ENCODE assay signal across 14 cellular contexts in genomic region chr15:37056168-37056893, GRCh38. TPM values are rescaled to one million over a fixed set of nuclear protein-coding genes. Genes with fewer than 3 reads are reported as not detected.
DNase-seq lines count a peak whose midpoint lies in the region; ATAC-seq and TF ChIP-seq lines count a peak whose summit lies in the region.
"Had no signal": no experiment of that assay in that cellular context is flagged by ENCODE, and none has a peak within 500 bp of the region (broad histone marks: within the 10 kb centered on the region; RNA-seq: fewer than 3 reads in every experiment).

No MANE protein-coding gene starts in this region.

- POLR2A ChIA-PET in activated CD4-positive, alpha-beta T cell treated with anti-CD3 and anti-CD28 coated beads, Interleukin-2, amount 10 ng/mL, durations not matched to agents 7 days and 5 days (lab: Charles Lee) = no interaction called here

- no peak for ATAC-seq in stimulated activated naive B cell treated with anti-CD40 and anti-IgM and Interleukin-4, amounts not matched to agents 10 μg/mL and 1 μg/mL and 100 μg/mL, for 72 hours (replicated peaks)
- ATAC-seq in body of pancreas (no peak), GM19023 (IDR thresholded peaks at IDR 0.05; ENCODE audit: unreplicated experiment) (no peak)
- ATAC-seq: HepG2 had no signal

- DNase-seq in NCI-H1694 treated with DMSO at 0.1 percent for 48 hours (lab: John Stamatoyannopoulos, UW) (peak; percentile 40), coronary artery (ENCODE audit: low spot score) (no peak), islet precursor cell (peak; percentile 65), retinal pigment epithelial cell (ENCODE audit: low read depth) (peak; percentile 85), body of pancreas (no peak)
- DNase-seq in stimulated activated naive B cell treated with anti-CD40 and anti-IgM and Interleukin-4, amounts not matched to agents 10 μg/mL and 1 μg/mL and 100 μg/mL, for 72 hours = no peak
- DNase-seq in activated CD4-positive, alpha-beta T cell treated with anti-CD3 and anti-CD28 coated beads, Interleukin-2, amount 10 ng/mL, durations not matched to agents 7 days and 5 days = no peak
- DNase-seq: activated CD4-positive, alpha-beta T cell treated with anti-CD3 and anti-CD28 coated beads, Interleukin-2, amount 50 U/mL, for 1 hour; stimulated activated CD4-positive, alpha-beta T cell treated with anti-CD3 and anti-CD28 coated beads, Interleukin-2, amount 100 ng/mL, for 48 hours had no signal

- H3K36me3 Mint-ChIP-seq in stimulated activated naive B cell treated with anti-CD40 and anti-IgM and Interleukin-4, amounts not matched to agents 10 μg/mL and 1 μg/mL and 100 μg/mL, for 72 hours = no peaks in the 10 kb centered on the region
- H3K36me3 Mint-ChIP-seq in activated CD4-positive, alpha-beta T cell treated with anti-CD3 and anti-CD28 coated beads, Interleukin-2, amount 10 ng/mL, durations not matched to agents 7 days and 5 days (ENCODE audit: low read depth) = no peaks in the 10 kb centered on the region
- H3K36me3 Mint-ChIP-seq: CD14-positive monocyte had no signal

- no peak overlapping the region for H3K4me3 Mint-ChIP-seq in stimulated activated naive B cell treated with anti-CD40 and anti-IgM and Interleukin-4, amounts not matched to agents 10 μg/mL and 1 μg/mL and 100 μg/mL, for 72 hours
- H3K4me3 Mint-ChIP-seq in activated CD4-positive, alpha-beta T cell treated with anti-CD3 and anti-CD28 coated beads, Interleukin-2, amount 10 ng/mL, durations not matched to agents 7 days and 5 days = no peak overlapping the region
- H3K4me3 Mint-ChIP-seq: CD14-positive monocyte had no signal

- H3K4me1 Mint-ChIP-seq in stimulated activated naive B cell treated with anti-CD40 and anti-IgM and Interleukin-4, amounts not matched to agents 10 μg/mL and 1 μg/mL and 100 μg/mL, for 72 hours = no peaks in the 10 kb centered on the region
- no peaks in the 10 kb centered on the region for H3K4me1 Mint-ChIP-seq in activated CD4-positive, alpha-beta T cell treated with anti-CD3 and anti-CD28 coated beads, Interleukin-2, amount 10 ng/mL, durations not matched to agents 7 days and 5 days
- H3K4me1 Mint-ChIP-seq: CD14-positive monocyte had no signal

- CTCF ChIA-PET in activated CD4-positive, alpha-beta T cell treated with anti-CD3 and anti-CD28 coated beads, Interleukin-2, amount 10 ng/mL, durations not matched to agents 7 days and 5 days (lab: Charles Lee) = no interaction called here

- no peaks in the 10 kb centered on the region for H3K27me3 ChIP-seq in body of pancreas
- H3K27me3 ChIP-seq: SJSA1, suprapubic skin had no signal

- H3K9me3 ChIP-seq in body of pancreas = no peaks in the 10 kb centered on the region
- H3K9me3 ChIP-seq: SJSA1, suprapubic skin had no signal

- no peak for TF ChIP-seq POLR2A in body of pancreas (IDR thresholded peaks at IDR 0.05)

- intact Hi-C loops in body of pancreas (cut with DNase I) = no loop called here

- H3K36me3 ChIP-seq in body of pancreas (replicated peaks in 1 of 2; ENCODE audit: insufficient read depth in 1 of 2, low read depth in 2 of 2) = no peaks in the 10 kb centered on the region
- H3K36me3 ChIP-seq: SJSA1, suprapubic skin had no signal

- no peak overlapping the region for H3K27ac Mint-ChIP-seq in stimulated activated naive B cell treated with anti-CD40 and anti-IgM and Interleukin-4, amounts not matched to agents 10 μg/mL and 1 μg/mL and 100 μg/mL, for 72 hours
- no peak overlapping the region for H3K27ac Mint-ChIP-seq in activated CD4-positive, alpha-beta T cell treated with anti-CD3 and anti-CD28 coated beads, Interleukin-2, amount 10 ng/mL, durations not matched to agents 7 days and 5 days
- H3K27ac Mint-ChIP-seq: CD14-positive monocyte had no signal

- peak overlapping the region; percentile 16 for H3K4me3 ChIP-seq in coronary artery
- H3K4me3 ChIP-seq in retinal pigment epithelial cell (ENCODE audit: low read length) = peak overlapping the region; percentile 5
- no peak overlapping the region for H3K4me3 ChIP-seq in body of pancreas
- H3K4me3 ChIP-seq: SJSA1, suprapubic skin had no signal

- no peaks in the 10 kb centered on the region for H3K27me3 Mint-ChIP-seq in stimulated activated naive B cell treated with anti-CD40 and anti-IgM and Interleukin-4, amounts not matched to agents 10 μg/mL and 1 μg/mL and 100 μg/mL, for 72 hours
- H3K27me3 Mint-ChIP-seq in activated CD4-positive, alpha-beta T cell treated with anti-CD3 and anti-CD28 coated beads, Interleukin-2, amount 10 ng/mL, durations not matched to agents 7 days and 5 days = no peaks in the 10 kb centered on the region

- TF ChIP-seq CTCF in coronary artery (IDR thresholded peaks at IDR 0.05) (no peak), retinal pigment epithelial cell (conservative IDR thresholded peaks at IDR 0.05; ENCODE audit: low read depth, low read length) (no peak), body of pancreas (IDR thresholded peaks at IDR 0.05) (no peak)

- peaks cover 9% of the 10 kb centered on the region for H3K4me1 ChIP-seq in body of pancreas

- H3K9me3 Mint-ChIP-seq in stimulated activated naive B cell treated with anti-CD40 and anti-IgM and Interleukin-4, amounts not matched to agents 10 μg/mL and 1 μg/mL and 100 μg/mL, for 72 hours = no peaks in the 10 kb centered on the region
- H3K9me3 Mint-ChIP-seq in activated CD4-positive, alpha-beta T cell treated with anti-CD3 and anti-CD28 coated beads, Interleukin-2, amount 10 ng/mL, durations not matched to agents 7 days and 5 days = no peaks in the 10 kb centered on the region

- WGBS in body of pancreas, 2 donors = 81 to 90% methylated on average over 16 of the region's 16 CpGs

- peak overlapping the region; percentile 3 to 72 for H3K27ac ChIP-seq in coronary artery
- peak overlapping the region in 2 of 4 donors; percentile 25 to 39 for H3K27ac ChIP-seq in body of pancreas
- H3K27ac ChIP-seq: SJSA1, suprapubic skin had no signal

RNA-seq across cellular contexts. Expression of gene MEIS2, which starts 44.0 kb away (rescaled TPM):
- total RNA-seq in body of pancreas = 10 to 100 TPM; 11.9 to 86.0 TPM
- not detected for total RNA-seq in activated CD4-positive, alpha-beta T cell treated with anti-CD3 and anti-CD28 coated beads, Interleukin-2, amount 10 ng/mL, durations not matched to agents 7 days and 5 days

Comparison
In these comparisons a context has a peak if more than half of its experiments do, and no peak if none do; other contexts are left out.
1. DNase-seq: peak in NCI-H1694 treated with DMSO at 0.1 percent for 48 hours (single experiment), islet precursor cell (single experiment) and retinal pigment epithelial cell (single experiment); none in coronary artery (single experiment), stimulated activated naive B cell treated with anti-CD40 and anti-IgM and Interleukin-4, amounts not matched to agents 10 μg/mL and 1 μg/mL and 100 μg/mL, for 72 hours (single experiment), body of pancreas (0 of 4) and activated CD4-positive, alpha-beta T cell treated with anti-CD3 and anti-CD28 coated beads, Interleukin-2, amount 10 ng/mL, durations not matched to agents 7 days and 5 days (single experiment).
2. H3K4me3 ChIP-seq: peak in coronary artery (single experiment) and retinal pigment epithelial cell (single experiment); none in body of pancreas (0 of 2).
3. RNA of gene MEIS2, which starts 44.0 kb away (total RNA-seq): 11.9 to 86.0 TPM in body of pancreas; not detected in activated CD4-positive, alpha-beta T cell treated with anti-CD3 and anti-CD28 coated beads, Interleukin-2, amount 10 ng/mL, durations not matched to agents 7 days and 5 days; every median in the first group is over 10 times any median in the second.